In genomic region chr16:2150418-2151187, GRCh38 we compare ENCODE assay signal across 9 cellular contexts. TPM values are rescaled to one million over a fixed set of nuclear protein-coding genes. Genes with fewer than 3 reads are reported as not detected.
DNase-seq lines count a peak whose midpoint lies in the region; ATAC-seq and TF ChIP-seq lines count a peak whose summit lies in the region.
"Had no signal": no experiment of that assay in that cellular context is flagged by ENCODE, and none has a peak within 500 bp of the region (broad histone marks: within the 10 kb centered on the region; RNA-seq: fewer than 3 reads in every experiment).

No MANE protein-coding gene starts in this region.

- H3K36me3 ChIP-seq in Karpas-422 (ENCODE audit: insufficient read depth, low read length) (peaks cover 28% of the 10 kb centered on the region), mucosa of rectum (ENCODE audit: control insufficient read depth in 2 of 2, insufficient read depth in 2 of 2, low read length in 2 of 2) (peaks cover 3 to 11% of the 10 kb centered on the region in 2 donors)

- peaks cover 43% of the 10 kb centered on the region; the same call in 1 of the 2 replicates for H4K20me1 ChIP-seq in Karpas-422 (ENCODE audit: insufficient read depth, low read depth, low read length)

- H3K4me1 Mint-ChIP-seq in WTC11 = peaks cover 31% of the 10 kb centered on the region

- peak overlapping the region; percentile 58 for H3K27ac Mint-ChIP-seq in WTC11

- H3K4me1 ChIP-seq in Karpas-422 (ENCODE audit: low read length) = peaks cover 65% of the 10 kb centered on the region
- H3K4me1 ChIP-seq in mucosa of rectum (ENCODE audit: control insufficient read depth in 2 of 2, insufficient read depth in 2 of 2, low read length in 2 of 2) = peaks cover 65 to 66% of the 10 kb centered on the region in 2 donors

- POLR2A ChIA-PET in WTC11 (lab: Charles Lee) = interaction anchor here (0.6 to 1.8 kb wide), 6 partner anchors 8 to 860 kb away, joined by 3 to 7 read pairs (median 4); partner anchors contain the start of gene RPS2
- POLR2A ChIA-PET in HEK293T (lab: Yijun Ruan, JAX) = interaction anchor here (0.7 to 1.2 kb wide), 3 partner anchors 26 to 186 kb away, joined by 3 to 4 read pairs (median 3); partner anchors contain the start of genes RPS2 and TBL3

- H3K4me2 ChIP-seq in Karpas-422 (ENCODE audit: low read depth, low read length, poor library complexity, severe bottlenecking) = peak overlapping the region; percentile 87

- H3K27ac ChIP-seq in Karpas-422 (ENCODE audit: low read length) (peak overlapping the region; percentile 46), mucosa of rectum (ENCODE audit: low read depth in 2 of 2, low read length in 2 of 2) (peak overlapping the region; percentile 16 to 38)

- peaks cover 35% of the 10 kb centered on the region for H3K36me3 Mint-ChIP-seq in WTC11

- H3K9ac ChIP-seq in Karpas-422 (ENCODE audit: low read length) (peak overlapping the region; percentile 98), mucosa of rectum (ENCODE audit: low read depth in 1 of 2, low read length in 2 of 2) (peak overlapping the region in 1 of 2 donors; percentile 6)

- H3K9me2 ChIP-seq in Karpas-422 (replicated peaks; ENCODE audit: insufficient read depth, low read length) = no peaks in the 10 kb centered on the region

- H3K9me3 ChIP-seq in Karpas-422 (ENCODE audit: low read length) = no peaks in the 10 kb centered on the region
- H3K9me3 ChIP-seq in mucosa of rectum (ENCODE audit: control insufficient read depth in 2 of 2, low read length in 2 of 2) = no peaks in the 10 kb centered on the region

- H3K4me3 Mint-ChIP-seq in WTC11 = peak overlapping the region; percentile 97

- H3K79me2 ChIP-seq in Karpas-422 (ENCODE audit: low read length) = peaks cover 16% of the 10 kb centered on the region

- peak; percentile 17 for ATAC-seq in WTC11
- no peak for ATAC-seq in HG03565 (IDR thresholded peaks at IDR 0.05; ENCODE audit: unreplicated experiment)

- peak; percentile 71 for DNase-seq in Daoy (ENCODE audit: low read depth)
- peak; percentile 83 for DNase-seq in Karpas-422
- DNase-seq in WTC11 (ENCODE audit: low spot score) = peak; percentile 65
- no peak for DNase-seq in HEK293T (ENCODE audit: extremely low spot score)
- DNase-seq in putamen (ENCODE audit: low spot score) = no peak
- no peak for DNase-seq in activated gamma-delta T cell treated with Interleukin-2 at 50 U/mL for 16 hours

- H3K27me3 ChIP-seq in Karpas-422 (ENCODE audit: low read length) (no peaks in the 10 kb centered on the region), mucosa of rectum (ENCODE audit: control insufficient read depth in 2 of 2, insufficient read depth in 2 of 2, low read length in 2 of 2) (no peaks in the 10 kb centered on the region)

- H2AFZ ChIP-seq in Karpas-422 (ENCODE audit: low read length) = no peak overlapping the region

- TF ChIP-seq CTCF in WTC11 (IDR thresholded peaks at IDR 0.05) = no peak

- H3K4me3 ChIP-seq in Karpas-422 (ENCODE audit: low read length) = peak overlapping the region; percentile 73; the same call in 1 of the 2 replicates
- H3K4me3 ChIP-seq in mucosa of rectum (ENCODE audit: low read length in 2 of 2) = no peak overlapping the region

- CTCF ChIA-PET in WTC11 (lab: Charles Lee) = interaction anchor here (0.8 to 5.7 kb wide), 6 partner anchors 10 to 147 kb away, joined by 3 to 43 read pairs (median 4); partner anchors contain the start of genes PGP and PKD1
- CTCF ChIA-PET in HEK293T (lab: Yijun Ruan, JAX) = interaction anchor here (0.8 to 1.6 kb wide), 3 partner anchors 10 to 147 kb away, joined by 4 to 6 read pairs (median 5); no protein-coding TSS in a partner anchor

- H3K27me3 Mint-ChIP-seq in WTC11 (ENCODE audit: low read depth) = peaks cover 17% of the 10 kb centered on the region

- H3K9me3 Mint-ChIP-seq in WTC11 = no peaks in the 10 kb centered on the region

TF ChIP-seq in WTC11, 78 proteins besides CTCF, POLR2A, EP300 and RAD21 (continues in another document):
- TF ChIP-seq IRF2 (CRISPR knock-in tag; IDR thresholded peaks at IDR 0.05; ENCODE audit: borderline replicate concordance, low read depth) = 0 out of 2 replicates have a peak, but pooled peaks have one; percentile 48
- peak; percentile 67 for TF ChIP-seq SP1 (CRISPR knock-in tag; conservative IDR thresholded peaks at IDR 0.05)
- no peak for TF ChIP-seq E2F5 (CRISPR knock-in tag; IDR thresholded peaks at IDR 0.05)
- TF ChIP-seq FOXK1 (CRISPR knock-in tag; IDR thresholded peaks at IDR 0.05) = peak; percentile 49; the same call in 1 of the 2 replicates
- peak; percentile 89 for TF ChIP-seq EMX1 (CRISPR knock-in tag; IDR thresholded peaks at IDR 0.05)
- TF ChIP-seq ZNF396 (CRISPR knock-in tag; IDR thresholded peaks at IDR 0.05; ENCODE audit: borderline replicate concordance) = no peak
- TF ChIP-seq ERG (CRISPR knock-in tag; IDR thresholded peaks at IDR 0.05) = peak; percentile 69
- TF ChIP-seq NR3C1 (CRISPR knock-in tag; conservative IDR thresholded peaks at IDR 0.05; ENCODE audit: low read depth) = peak; percentile 80; the same call in 1 of the 2 replicates
- TF ChIP-seq NFATC4 (CRISPR knock-in tag; IDR thresholded peaks at IDR 0.05) = peak; percentile 92
- peak; percentile 27; the same call in 1 of the 2 replicates for TF ChIP-seq FOXP1 (CRISPR knock-in tag; IDR thresholded peaks at IDR 0.05; ENCODE audit: borderline replicate concordance)

TF ChIP-seq in HEK293T, 16 proteins besides CTCF, POLR2A, EP300 and RAD21:
- TF ChIP-seq BHLHE40 (IDR thresholded peaks at IDR 0.05; ENCODE audit: borderline replicate concordance) (no peak), HDGF (IDR thresholded peaks at IDR 0.05; ENCODE audit: borderline replicate concordance) (no peak), ARNT (IDR thresholded peaks at IDR 0.05) (no peak), LEF1 (IDR thresholded peaks at IDR 0.05; ENCODE audit: borderline replicate concordance) (no peak), CTBP1 (IDR thresholded peaks at IDR 0.05; ENCODE audit: borderline replicate concordance) (no peak), FOXA1 (IDR thresholded peaks at IDR 0.05) (no peak), SP1 (IDR thresholded peaks at IDR 0.05) (no peak), ELF4 (IDR thresholded peaks at IDR 0.05) (no peak), ZNF384 (IDR thresholded peaks at IDR 0.05) (no peak), PKNOX1 (IDR thresholded peaks at IDR 0.05) (no peak), FOXK2 (IDR thresholded peaks at IDR 0.05) (no peak), FOXM1 (IDR thresholded peaks at IDR 0.05; ENCODE audit: borderline replicate concordance) (no peak), TARDBP (IDR thresholded peaks at IDR 0.05) (no peak), SUZ12 (IDR thresholded peaks at IDR 0.05) (no peak), L3MBTL2 (conservative IDR thresholded peaks at IDR 0.05) (no peak), NFRKB (IDR thresholded peaks at IDR 0.05) (no peak)

RNA-seq across cellular contexts. Expression of gene RAB26, which starts 2.2 kb away (rescaled TPM):
- 0.11 and 0.21 TPM in 2 replicates for total RNA-seq in Daoy (2014; rRNA removed; shearing (Covaris generic))
- total RNA-seq in Karpas-422 (2014; rRNA removed; shearing (Covaris generic); ENCODE audit: low replicate concordance) = 12.8 and 15.0 TPM in 2 replicates
- 6.2 to 7.3 TPM (median 6.9 TPM) in 3 replicates for total RNA-seq in WTC11 (2021)
- total RNA-seq: mononuclear cell had no signal

RNA-seq across cellular contexts. Expression of gene TRAF7, which starts 5.0 kb away (rescaled TPM):
- total RNA-seq in Daoy (2014; rRNA removed; shearing (Covaris generic)) = 43.4 and 45.5 TPM in 2 replicates
- total RNA-seq in Karpas-422 (2014; rRNA removed; shearing (Covaris generic); ENCODE audit: low replicate concordance) = 68.3 and 110 TPM in 2 replicates
- 148 to 159 TPM (median 152 TPM) in 3 replicates for total RNA-seq in WTC11 (2021)

RNA-seq across cellular contexts. Expression of gene PKD1, which starts 14.9 kb away (rescaled TPM):
- total RNA-seq in Daoy (2014; rRNA removed; shearing (Covaris generic)) = 12.0 and 46.5 TPM in 2 replicates
- 72.8 and 110 TPM in 2 replicates for total RNA-seq in Karpas-422 (2014; rRNA removed; shearing (Covaris generic); ENCODE audit: low replicate concordance)
- total RNA-seq in WTC11 (2021) = 96.8 to 102 TPM (median 98.9 TPM) in 3 replicates

RNA-seq across cellular contexts. Expression of gene CASKIN1, which starts 45.8 kb away (rescaled TPM):
- 0.06 TPM in 1 of 2 replicates, not detected in the other for total RNA-seq in Daoy (2014; rRNA removed; shearing (Covaris generic))
- total RNA-seq in Karpas-422 (2014; rRNA removed; shearing (Covaris generic); ENCODE audit: low replicate concordance) = 0.14 TPM in 1 of 2 replicates, not detected in the other
- 9.4 to 15.7 TPM (median 11.3 TPM) in 3 replicates for total RNA-seq in WTC11 (2021)
- total RNA-seq: mononuclear cell had no signal

RNA-seq across cellular contexts. Expression of gene MLST8, which starts 54.7 kb away (rescaled TPM):
- total RNA-seq in Daoy (2014; rRNA removed; shearing (Covaris generic)) = 12.1 and 19.3 TPM in 2 replicates
- 46.3 and 67.0 TPM in 2 replicates for total RNA-seq in Karpas-422 (2014; rRNA removed; shearing (Covaris generic); ENCODE audit: low replicate concordance)
- 71.6 to 76.1 TPM (median 75.9 TPM) in 3 replicates for total RNA-seq in WTC11 (2021)

Comparison
In these comparisons a context has a peak if more than half of its experiments do, and no peak if none do; other contexts are left out.
1. DNase-seq: peak in Daoy (single experiment), Karpas-422 (single experiment) and WTC11 (single experiment); none in HEK293T (single experiment), putamen (single experiment) and activated gamma-delta T cell treated with Interleukin-2 at 50 U/mL for 16 hours (single experiment).